ENCODE assay signal across 23 cellular contexts in genomic region chr17:30514895-30515596, GRCh38. TPM values are rescaled to one million over a fixed set of nuclear protein-coding genes. Genes with fewer than 3 reads are reported as not detected.
DNase-seq lines count a peak whose midpoint lies in the region; ATAC-seq, FAIRE-seq and TF ChIP-seq lines count a peak whose summit lies in the region.
"Had no signal": no experiment of that assay in that cellular context is flagged by ENCODE, and none has a peak within 500 bp of the region (broad histone marks: within the 10 kb centered on the region; RNA-seq: fewer than 3 reads in every experiment).

No MANE protein-coding gene starts in this region.

- peak overlapping the region; percentile 19 for H3K27ac Mint-ChIP-seq in activated naive CD4-positive, alpha-beta T cell treated with anti-CD3 and anti-CD28 coated beads, Interleukin-2, amount 50 U/mL, for 24 hours
- H3K27ac Mint-ChIP-seq in activated naive CD4-positive, alpha-beta T cell treated with anti-CD3 and anti-CD28 coated beads, Interleukin-2, amount 10 ng/mL, durations not matched to agents 7 days and 5 days = no peak overlapping the region
- H3K27ac Mint-ChIP-seq in effector memory CD8-positive, alpha-beta T cell = peak overlapping the region; percentile 5 to 27
- H3K27ac Mint-ChIP-seq in naive thymus-derived CD8-positive, alpha-beta T cell = peak overlapping the region in 7 of 10 donors; percentile 6 to 83 (median 33)
- H3K27ac Mint-ChIP-seq: B cell, GM23338 had no signal

- no peaks in the 10 kb centered on the region for H3K9me3 Mint-ChIP-seq in activated naive CD4-positive, alpha-beta T cell treated with anti-CD3 and anti-CD28 coated beads, Interleukin-2, amount 50 U/mL, for 24 hours
- no peaks in the 10 kb centered on the region for H3K9me3 Mint-ChIP-seq in activated naive CD4-positive, alpha-beta T cell treated with anti-CD3 and anti-CD28 coated beads, Interleukin-2, amount 10 ng/mL, durations not matched to agents 7 days and 5 days
- H3K9me3 Mint-ChIP-seq in effector memory CD8-positive, alpha-beta T cell = no peaks in the 10 kb centered on the region
- H3K9me3 Mint-ChIP-seq in naive thymus-derived CD8-positive, alpha-beta T cell = no peaks in the 10 kb centered on the region
- H3K9me3 Mint-ChIP-seq: CD8-positive, alpha-beta memory T cell; GM23338; HFFc6 had no signal

- POLR2A ChIA-PET in HEK293 (lab: Yijun Ruan, JAX) = no interaction called here
- POLR2A ChIA-PET in naive thymus-derived CD8-positive, alpha-beta T cell (lab: Charles Lee) = no interaction called here

- no peak for FAIRE-seq in GM12891 (lab: Jason Lieb, UNC)
- FAIRE-seq: GM12878, H54, HTR-8/SVneo had no signal

- H3K27ac ChIP-seq in HEK293 (ENCODE audit: extremely low read depth, low read depth, low read length) = no peak overlapping the region
- H3K27ac ChIP-seq: BLaER1 treated with 17β-estradiol and CSF1 and Interleukin-3, amounts not matched to agents 10 nM and 100 nM had no signal

- no peaks in the 10 kb centered on the region for H3K9me3 ChIP-seq in HEK293 (ENCODE audit: control insufficient read depth, insufficient read depth, low read depth, low read length)
- H3K9me3 ChIP-seq: BLaER1 treated with 17β-estradiol and CSF1 and Interleukin-3, amounts not matched to agents 10 nM and 100 nM had no signal

- DNase-seq in activated naive CD4-positive, alpha-beta T cell treated with anti-CD3 and anti-CD28 coated beads, Interleukin-2, amount 10 ng/mL, durations not matched to agents 7 days and 5 days = no peak
- DNase-seq in effector memory CD8-positive, alpha-beta T cell = no peak
- DNase-seq in naive thymus-derived CD8-positive, alpha-beta T cell = no peak
- DNase-seq in GM19240 (ENCODE audit: insufficient read length, low spot score) (no peak), NCI-H226 (no peak), GM12891 (ENCODE audit: insufficient read length, low spot score) (no peak)
- DNase-seq: CD8-positive, alpha-beta memory T cell; COR-L47; DMS 273 treated with DMSO at 0.1 percent for 48 hours; DMS53; DND-41; EL; HCEC 1CT; HFFc6; IMR-90 had no signal

- H3K4me3 ChIP-seq in HEK293 (ENCODE audit: low read depth, low read length) = no peak overlapping the region
- H3K4me3 ChIP-seq: BLaER1 treated with 17β-estradiol and CSF1 and Interleukin-3, amounts not matched to agents 10 nM and 100 nM; GM12878; GM23338 had no signal

- no peak for ATAC-seq in effector memory CD8-positive, alpha-beta T cell (replicated peaks)
- ATAC-seq in naive thymus-derived CD8-positive, alpha-beta T cell = no peak
- ATAC-seq: GM12878, GM23338 had no signal

- H3K4me1 ChIP-seq in HEK293 (ENCODE audit: control insufficient read depth, insufficient read depth, low read length) = no peaks in the 10 kb centered on the region
- H3K4me1 ChIP-seq: BLaER1 treated with 17β-estradiol and CSF1 and Interleukin-3, amounts not matched to agents 10 nM and 100 nM had no signal

- TF ChIP-seq CTCF in HEK293 (tag by site-specific recombination; IDR thresholded peaks at IDR 0.05) = no peak

- CTCF ChIA-PET in activated naive CD4-positive, alpha-beta T cell treated with anti-CD3 and anti-CD28 coated beads, Interleukin-2, amount 10 ng/mL, durations not matched to agents 7 days and 5 days (lab: Charles Lee) = interaction anchor here (0.5 to 0.6 kb wide), 2 partner anchors 616 to 1118 kb away, joined by 3 read pairs; no protein-coding TSS in a partner anchor
- CTCF ChIA-PET in HEK293 (lab: Yijun Ruan, JAX) = interaction anchor here (0.6 to 1.4 kb wide), 5 partner anchors 13 to 210 kb away, joined by 3 to 5 read pairs (median 3); no protein-coding TSS in a partner anchor

- no peaks in the 10 kb centered on the region for H3K27me3 Mint-ChIP-seq in activated naive CD4-positive, alpha-beta T cell treated with anti-CD3 and anti-CD28 coated beads, Interleukin-2, amount 50 U/mL, for 24 hours
- H3K27me3 Mint-ChIP-seq in activated naive CD4-positive, alpha-beta T cell treated with anti-CD3 and anti-CD28 coated beads, Interleukin-2, amount 10 ng/mL, durations not matched to agents 7 days and 5 days = no peaks in the 10 kb centered on the region
- no peaks in the 10 kb centered on the region for H3K27me3 Mint-ChIP-seq in effector memory CD8-positive, alpha-beta T cell
- no peaks in the 10 kb centered on the region for H3K27me3 Mint-ChIP-seq in naive thymus-derived CD8-positive, alpha-beta T cell
- H3K27me3 Mint-ChIP-seq: B cell; CD8-positive, alpha-beta memory T cell had no signal

- H3K36me3 ChIP-seq in HEK293 (ENCODE audit: control insufficient read depth in 2 of 2, insufficient read depth in 1 of 2, low read length in 2 of 2) = peaks cover 39 to 58% of the 10 kb centered on the region in 2 experiments

- no peak for TF ChIP-seq POLR2A in GM12891 (IDR thresholded peaks at IDR 0.05; ENCODE audit: low read depth, low read length)

- H3K4me1 Mint-ChIP-seq in activated naive CD4-positive, alpha-beta T cell treated with anti-CD3 and anti-CD28 coated beads, Interleukin-2, amount 50 U/mL, for 24 hours = peaks cover 25% of the 10 kb centered on the region
- no peaks in the 10 kb centered on the region for H3K4me1 Mint-ChIP-seq in activated naive CD4-positive, alpha-beta T cell treated with anti-CD3 and anti-CD28 coated beads, Interleukin-2, amount 10 ng/mL, durations not matched to agents 7 days and 5 days
- peaks cover 2 to 6% of the 10 kb centered on the region in 2 donors for H3K4me1 Mint-ChIP-seq in effector memory CD8-positive, alpha-beta T cell (ENCODE audit: low read depth in 2 of 2)
- H3K4me1 Mint-ChIP-seq in naive thymus-derived CD8-positive, alpha-beta T cell = peaks cover 4 to 15% (median 10%) of the 10 kb centered on the region in 4 donors
- H3K4me1 Mint-ChIP-seq: B cell, GM23338 had no signal

- H3K36me3 Mint-ChIP-seq in activated naive CD4-positive, alpha-beta T cell treated with anti-CD3 and anti-CD28 coated beads, Interleukin-2, amount 50 U/mL, for 24 hours = peaks cover 15% of the 10 kb centered on the region
- H3K36me3 Mint-ChIP-seq in activated naive CD4-positive, alpha-beta T cell treated with anti-CD3 and anti-CD28 coated beads, Interleukin-2, amount 10 ng/mL, durations not matched to agents 7 days and 5 days = peaks cover 20% of the 10 kb centered on the region
- H3K36me3 Mint-ChIP-seq in effector memory CD8-positive, alpha-beta T cell (ENCODE audit: insufficient read depth) = peaks cover 54% of the 10 kb centered on the region
- H3K36me3 Mint-ChIP-seq in naive thymus-derived CD8-positive, alpha-beta T cell = peaks cover 0 to 68% (median 10%) of the 10 kb centered on the region in 3 donors

- no peak overlapping the region for H3K4me3 Mint-ChIP-seq in activated naive CD4-positive, alpha-beta T cell treated with anti-CD3 and anti-CD28 coated beads, Interleukin-2, amount 50 U/mL, for 24 hours
- no peak overlapping the region for H3K4me3 Mint-ChIP-seq in activated naive CD4-positive, alpha-beta T cell treated with anti-CD3 and anti-CD28 coated beads, Interleukin-2, amount 10 ng/mL, durations not matched to agents 7 days and 5 days
- no peak overlapping the region for H3K4me3 Mint-ChIP-seq in effector memory CD8-positive, alpha-beta T cell
- no peak overlapping the region for H3K4me3 Mint-ChIP-seq in naive thymus-derived CD8-positive, alpha-beta T cell
- H3K4me3 Mint-ChIP-seq: B cell; CD8-positive, alpha-beta memory T cell; GM23338; HFFc6 had no signal

TF ChIP-seq in HEK293, 187 proteins besides CTCF, POLR2A, EP300 and RAD21:
- TF ChIP-seq SP2 (tag by site-specific recombination; IDR thresholded peaks at IDR 0.05) (no peak), ZNF555 (tag by site-specific recombination; conservative IDR thresholded peaks at IDR 0.05) (no peak), SETDB1 (IDR thresholded peaks at IDR 0.05; ENCODE audit: insufficient read length, low read length) (no peak), SCRT1 (tag by site-specific recombination; IDR thresholded peaks at IDR 0.05; ENCODE audit: borderline replicate concordance) (peak; percentile 59; the same call in 1 of the 2 replicates), SCRT2 (tag by site-specific recombination; IDR thresholded peaks at IDR 0.05) (peak; percentile 79), ZFP41 (tag by site-specific recombination; IDR thresholded peaks at IDR 0.05; ENCODE audit: borderline replicate concordance) (no peak)
- TF ChIP-seq, protein P1, sequence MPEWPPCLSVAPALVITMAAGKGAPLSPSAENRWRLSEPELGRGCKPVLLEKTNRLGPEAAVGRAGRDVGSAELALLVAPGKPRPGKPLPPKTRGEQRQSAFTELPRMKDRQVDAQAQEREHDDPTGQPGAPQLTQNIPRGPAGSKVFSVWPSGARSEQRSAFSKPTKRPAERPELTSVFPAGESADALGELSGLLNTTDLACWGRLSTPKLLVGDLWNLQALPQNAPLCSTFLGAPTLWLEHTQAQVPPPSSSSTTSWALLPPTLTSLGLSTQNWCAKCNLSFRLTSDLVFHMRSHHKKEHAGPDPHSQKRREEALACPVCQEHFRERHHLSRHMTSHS (tag by site-specific recombination; IDR thresholded peaks at IDR 0.05) = no peak

TF ChIP-seq in GM12891, 5 proteins besides CTCF, POLR2A, EP300 and RAD21:
- TF ChIP-seq TAF1 (IDR thresholded peaks at IDR 0.05; ENCODE audit: low read depth, low read length) = no peak
- no peak for TF ChIP-seq PAX5 (IDR thresholded peaks at IDR 0.05; ENCODE audit: insufficient read depth, low read length, severe bottlenecking)
- no peak for TF ChIP-seq POU2F2 (IDR thresholded peaks at IDR 0.05; ENCODE audit: low read depth, low read length)
- TF ChIP-seq POLR2AphosphoS5 (IDR thresholded peaks at IDR 0.05; ENCODE audit: low read depth, low read length) = no peak
- no peak for TF ChIP-seq SPI1 (IDR thresholded peaks at IDR 0.05; ENCODE audit: low read depth, low read length)
TF ChIP-seq in GM12891: peak in this region for 0.

RNA-seq across cellular contexts. Expression of gene GOSR1, which starts 37.8 kb away (rescaled TPM):
- total RNA-seq in naive thymus-derived CD8-positive, alpha-beta T cell = 10 to 100 TPM; 73.9 to 74.0 TPM
- 10 to 100 TPM; 48.0 to 64.3 (median 50.3) TPM for polyA plus RNA-seq in naive thymus-derived CD8-positive, alpha-beta T cell
- polyA plus RNA-seq in GM12891 (2012; ENCODE audit: low read depth, missing spikeins) = 23.9 TPM
